In genomic region chr20:44644384-44645131, GRCh38 we compare ENCODE assay signal across 9 cellular contexts. TPM values are rescaled to one million over a fixed set of nuclear protein-coding genes. Genes with fewer than 3 reads are reported as not detected.
A peak's percentile ranks its signal among the peaks of the same experiment; 100 is the strongest.
DNase-seq lines count a peak whose midpoint lies in the region; TF ChIP-seq lines count a peak whose summit lies in the region.
"Had no signal": no experiment of that assay in that cellular context is flagged by ENCODE, and none has a peak within 500 bp of the region (broad histone marks: within the 10 kb centered on the region; RNA-seq: fewer than 3 reads in every experiment).

No MANE protein-coding gene starts in this region.

- H3K4me3 ChIP-seq in PC-9: no peak overlapping the region
- H3K4me3 ChIP-seq in ascending aorta: no peak overlapping the region

- H3K4me1 ChIP-seq in PC-9 (replicated peaks; ENCODE audit: insufficient read depth): peaks cover 39% of the 10 kb centered on the region
- peaks cover 0 to 11% of the 10 kb centered on the region in 2 donors for H3K4me1 ChIP-seq in ascending aorta

- H3K36me3 ChIP-seq in PC-9 (ENCODE audit: low read depth) (no peaks in the 10 kb centered on the region), ascending aorta (no peaks in the 10 kb centered on the region)

- peak overlapping the region; percentile 67 for H3K4me2 ChIP-seq in PC-9

- H3K27ac ChIP-seq in PC-9 (peak overlapping the region; percentile 84), ascending aorta (peak overlapping the region; percentile 44 to 57)

- H3K9me3 ChIP-seq in PC-9 (ENCODE audit: insufficient read depth, low read depth) (no peaks in the 10 kb centered on the region), ascending aorta (no peaks in the 10 kb centered on the region)

- intact Hi-C loops in PC-9 (cut with micrococcal nuclease; ENCODE audit: unreplicated experiment) (no loop called here), ascending aorta (cut with DNase I) (no loop called here)

- TF ChIP-seq CTCF in PC-9 (conservative IDR thresholded peaks at IDR 0.05) (no peak), ascending aorta (IDR thresholded peaks at IDR 0.05) (no peak), neural crest cell (conservative IDR thresholded peaks at IDR 0.05) (no peak)

- no TSS peak for BruUV-seq in PC-9 (replicated peaks; lab: Mats Ljungman, UMichigan)

- CTCF ChIA-PET in PC-9 (lab: Charles Lee): no interaction called here

- H3K27ac Mint-ChIP-seq in neural crest cell (ENCODE audit: unreplicated experiment): peak overlapping the region; percentile 71

- H4K20me1 ChIP-seq in PC-9 (ENCODE audit: insufficient read depth): no peaks in the 10 kb centered on the region

- peaks cover 2% of the 10 kb centered on the region for H3K36me3 Mint-ChIP-seq in neural crest cell (ENCODE audit: low read depth)

- H3K79me2 ChIP-seq in PC-9 (ENCODE audit: low read depth): no peaks in the 10 kb centered on the region

- POLR2A ChIA-PET in PC-9 (lab: Charles Lee; ENCODE audit: unreplicated experiment): no interaction called here

- no peaks in the 10 kb centered on the region for H3K9me2 ChIP-seq in PC-9 (ENCODE audit: insufficient read depth)

- H3K27me3 ChIP-seq in PC-9 (ENCODE audit: insufficient read depth, low read depth) (no peaks in the 10 kb centered on the region), ascending aorta (no peaks in the 10 kb centered on the region)

- H3K4me3 Mint-ChIP-seq in neural crest cell: no peak overlapping the region

- H2AFZ ChIP-seq in PC-9: no peak overlapping the region

- peaks cover 2% of the 10 kb centered on the region for H3K27me3 Mint-ChIP-seq in neural crest cell (ENCODE audit: low read depth)

- H3F3A ChIP-seq in PC-9 (ENCODE audit: insufficient read depth, low read depth): peaks cover 29% of the 10 kb centered on the region

- TF ChIP-seq POLR2A in erythroblast (IDR thresholded peaks at IDR 0.05; ENCODE audit: low read length): no peak

- H3K4me1 Mint-ChIP-seq in neural crest cell: peaks cover 44% of the 10 kb centered on the region

- DNase-seq in ELR (ENCODE audit: low read depth) (peak; percentile 20), PC-9 (no peak), ascending aorta (ENCODE audit: low spot score in 2 of 2) (no peak), neural crest cell (ENCODE audit: low read depth, low spot score) (no peak), erythroblast (lab: John Stamatoyannopoulos, UW) (no peak), COR-L47 (lab: John Stamatoyannopoulos, UW) (no peak), pons (ENCODE audit: low spot score) (no peak), GM03348 (ENCODE audit: low spot score) (no peak)
- DNase-seq: NCI-H2029 treated with DMSO at 0.1 percent for 48 hours had no signal

- H3K9me3 Mint-ChIP-seq in neural crest cell: no peaks in the 10 kb centered on the region

RNA-seq across cellular contexts. Expression of gene ADA, which starts 6.9 kb away (rescaled TPM):
- 28.2 and 32.9 TPM in 2 replicates for total RNA-seq in PC-9 (2021)
- total RNA-seq in ascending aorta: 0.75 TPM
- total RNA-seq in neural crest cell: 8.2 and 9.0 TPM in 2 replicates
